Comparison of ENCODE assay signal across 8 cellular contexts in genomic region chr16:56667581-56668571, GRCh38. TPM values are rescaled to one million over a fixed set of nuclear protein-coding genes. Genes with fewer than 3 reads are reported as not detected.
DNase-seq lines count a peak whose midpoint lies in the region; ATAC-seq and TF ChIP-seq lines count a peak whose summit lies in the region.

MT1G (minus strand) TSS chr16:56668065; CDS start chr16:56667993, 72 bp downstream.

- intact Hi-C loops in left colon (cut with DNase I, micrococcal nuclease): no loop called here

- peak; percentile 73 for DNase-seq in SIG-M5 treated with dmso at 0.1 percent for 504 hours (lab: John Stamatoyannopoulos, UW; ENCODE audit: unreplicated experiment)
- DNase-seq in SIG-M5 (lab: John Stamatoyannopoulos, UW): no peak
- DNase-seq in adipocyte (ENCODE audit: low read depth): peak; percentile 16
- DNase-seq in left colon: peak; percentile 74 to 85
- DNase-seq in SHP77 treated with DMSO at 0.1 percent for 48 hours (lab: John Stamatoyannopoulos, UW): no peak
- no peak for DNase-seq in NCI-H2107 (lab: John Stamatoyannopoulos, UW)
- no peak for DNase-seq in NCI-H446 (lab: John Stamatoyannopoulos, UW)

- peak within 1 kb of the TSS; percentile 46 for H3K4me3 ChIP-seq in adipocyte (ENCODE audit: low read length)

- no peak within 1 kb of the TSS for H3K9ac ChIP-seq in adipocyte (ENCODE audit: low read length)

- peaks cover 42% of the 10 kb centered on the region for H3K27me3 ChIP-seq in adipocyte (replicated peaks; ENCODE audit: control insufficient read depth, insufficient read depth, low read length)

- TF ChIP-seq CTCF in subcutaneous adipose tissue (IDR thresholded peaks at IDR 0.05; ENCODE audit: low read depth): no peak

- H3K36me3 ChIP-seq in adipocyte (ENCODE audit: control insufficient read depth, insufficient read depth, low read length, severe bottlenecking): no peaks in the 10 kb centered on the region

- H3K9me3 ChIP-seq in adipocyte (ENCODE audit: control insufficient read depth, low read length): no peaks in the 10 kb centered on the region

- peaks cover 7% of the 10 kb centered on the region for H3K4me1 ChIP-seq in adipocyte (ENCODE audit: control insufficient read depth, insufficient read depth, low read length)

- peak; percentile 91 for ATAC-seq in left colon

RNA-seq across cellular contexts. Expression of gene MT1G, which starts in this region (rescaled TPM):
- total RNA-seq in left colon (100 to 1,000 TPM in 1 of 2 donors, 10 to 100 TPM in 1; 22.4 to 484 TPM), subcutaneous adipose tissue (100 to 1,000 TPM in 1 of 4 donors, 10 to 100 TPM in 2, not detected in 1; 15.8 to 315 (median 21.4) TPM)

Comparison
In these comparisons a context has a peak if more than half of its experiments do, and no peak if none do; other contexts are left out.
1. DNase-seq: peak in SIG-M5 treated with dmso at 0.1 percent for 504 hours (single experiment), adipocyte (single experiment) and left colon (2 of 2); none in SIG-M5 (single experiment), SHP77 treated with DMSO at 0.1 percent for 48 hours (single experiment), NCI-H2107 (single experiment) and NCI-H446 (0 of 2).